8 cellular contexts compared by ENCODE assay signal in genomic region chr7:22549667-22550513, GRCh38. TPM values are rescaled to one million over a fixed set of nuclear protein-coding genes. Genes with fewer than 3 reads are reported as not detected.
DNase-seq lines count a peak whose midpoint lies in the region; ATAC-seq lines count a peak whose summit lies in the region.

No MANE protein-coding gene starts in this region.

- peaks cover 73% of the 10 kb centered on the region for H3K27me3 Mint-ChIP-seq in activated CD4-positive, alpha-beta T cell treated with anti-CD3 and anti-CD28 coated beads, Interleukin-2, amount 10 ng/mL, durations not matched to agents 24 days and 14 days
- peaks cover 61% of the 10 kb centered on the region for H3K27me3 Mint-ChIP-seq in activated CD8-positive, alpha-beta T cell treated with anti-CD3 and anti-CD28 coated beads, Interleukin-2, amount 10 ng/mL, durations not matched to agents 7 days and 5 days (ENCODE audit: low read depth)
- peaks cover 70% of the 10 kb centered on the region for H3K27me3 Mint-ChIP-seq in stimulated activated naive CD8-positive, alpha-beta T cell treated with anti-CD3 and anti-CD28 coated beads, Interleukin-15, Interleukin-2, amounts not matched to agents 100 ng/mL and 50 ng/mL, for 24 hours

- H3K9ac ChIP-seq in iPS-15b (ENCODE audit: low read depth, low read length), result peak overlapping the region; percentile 70

- no peaks in the 10 kb centered on the region for H3K9me3 Mint-ChIP-seq in activated CD4-positive, alpha-beta T cell treated with anti-CD3 and anti-CD28 coated beads, Interleukin-2, amount 10 ng/mL, durations not matched to agents 24 days and 14 days
- no peaks in the 10 kb centered on the region for H3K9me3 Mint-ChIP-seq in activated CD8-positive, alpha-beta T cell treated with anti-CD3 and anti-CD28 coated beads, Interleukin-2, amount 10 ng/mL, durations not matched to agents 7 days and 5 days (ENCODE audit: insufficient read depth)
- H3K9me3 Mint-ChIP-seq in stimulated activated naive CD8-positive, alpha-beta T cell treated with anti-CD3 and anti-CD28 coated beads, Interleukin-15, Interleukin-2, amounts not matched to agents 100 ng/mL and 50 ng/mL, for 24 hours, result no peaks in the 10 kb centered on the region

- no peak overlapping the region for H3K27ac ChIP-seq in effector memory CD4-positive, alpha-beta T cell (ENCODE audit: insufficient read depth, low read length, poor library complexity, severe bottlenecking)

- peak; percentile 85 for DNase-seq in activated CD4-positive, alpha-beta T cell treated with anti-CD3 and anti-CD28 coated beads, Interleukin-2, amount 10 ng/mL, durations not matched to agents 24 days and 14 days
- no peak for DNase-seq in activated CD4-positive, alpha-beta T cell treated with anti-CD3 and anti-CD28 coated beads, Interleukin-2, amount 50 U/mL, for 4 hours
- DNase-seq in NCI-H1105 treated with DMSO at 0.1 percent for 48 hours (lab: John Stamatoyannopoulos, UW), result peak; percentile 79
- peak; percentile 54 for DNase-seq in activated CD8-positive, alpha-beta T cell treated with anti-CD3 and anti-CD28 coated beads, Interleukin-2, amount 10 ng/mL, durations not matched to agents 7 days and 5 days
- no peak for DNase-seq in NOMO-1 treated with dmso at 0.1 percent for 144 hours (lab: John Stamatoyannopoulos, UW; ENCODE audit: unreplicated experiment)
- DNase-seq in effector memory CD4-positive, alpha-beta T cell, result no peak

- peak overlapping the region; percentile 83 for H3K4me3 ChIP-seq in iPS-15b (ENCODE audit: low read depth, low read length)
- H3K4me3 ChIP-seq in effector memory CD4-positive, alpha-beta T cell (ENCODE audit: insufficient read depth, low read depth, low read length, poor library complexity, severe bottlenecking), result no peak overlapping the region

- peak overlapping the region; percentile 72 for H3K4me3 Mint-ChIP-seq in activated CD4-positive, alpha-beta T cell treated with anti-CD3 and anti-CD28 coated beads, Interleukin-2, amount 10 ng/mL, durations not matched to agents 24 days and 14 days
- H3K4me3 Mint-ChIP-seq in activated CD8-positive, alpha-beta T cell treated with anti-CD3 and anti-CD28 coated beads, Interleukin-2, amount 10 ng/mL, durations not matched to agents 7 days and 5 days, result peak overlapping the region; percentile 45
- H3K4me3 Mint-ChIP-seq in stimulated activated naive CD8-positive, alpha-beta T cell treated with anti-CD3 and anti-CD28 coated beads, Interleukin-15, Interleukin-2, amounts not matched to agents 100 ng/mL and 50 ng/mL, for 24 hours, result peak overlapping the region; percentile 45

- no peaks in the 10 kb centered on the region for H3K36me3 ChIP-seq in iPS-15b (ENCODE audit: control insufficient read depth, insufficient read depth, low read length)
- no peaks in the 10 kb centered on the region for H3K36me3 ChIP-seq in effector memory CD4-positive, alpha-beta T cell (ENCODE audit: control insufficient read depth, insufficient read depth, low read length)

- no peak overlapping the region for H3K27ac Mint-ChIP-seq in activated CD4-positive, alpha-beta T cell treated with anti-CD3 and anti-CD28 coated beads, Interleukin-2, amount 10 ng/mL, durations not matched to agents 24 days and 14 days
- no peak overlapping the region for H3K27ac Mint-ChIP-seq in activated CD8-positive, alpha-beta T cell treated with anti-CD3 and anti-CD28 coated beads, Interleukin-2, amount 10 ng/mL, durations not matched to agents 7 days and 5 days
- H3K27ac Mint-ChIP-seq in stimulated activated naive CD8-positive, alpha-beta T cell treated with anti-CD3 and anti-CD28 coated beads, Interleukin-15, Interleukin-2, amounts not matched to agents 100 ng/mL and 50 ng/mL, for 24 hours, result no peak overlapping the region

- H3K36me3 Mint-ChIP-seq in activated CD4-positive, alpha-beta T cell treated with anti-CD3 and anti-CD28 coated beads, Interleukin-2, amount 10 ng/mL, durations not matched to agents 24 days and 14 days (ENCODE audit: low read depth), result no peaks in the 10 kb centered on the region
- H3K36me3 Mint-ChIP-seq in activated CD8-positive, alpha-beta T cell treated with anti-CD3 and anti-CD28 coated beads, Interleukin-2, amount 10 ng/mL, durations not matched to agents 7 days and 5 days (ENCODE audit: low read depth), result no peaks in the 10 kb centered on the region
- no peaks in the 10 kb centered on the region for H3K36me3 Mint-ChIP-seq in stimulated activated naive CD8-positive, alpha-beta T cell treated with anti-CD3 and anti-CD28 coated beads, Interleukin-15, Interleukin-2, amounts not matched to agents 100 ng/mL and 50 ng/mL, for 24 hours (ENCODE audit: low read depth)

- H3K4me1 Mint-ChIP-seq in activated CD4-positive, alpha-beta T cell treated with anti-CD3 and anti-CD28 coated beads, Interleukin-2, amount 10 ng/mL, durations not matched to agents 24 days and 14 days, result peaks cover 7% of the 10 kb centered on the region
- H3K4me1 Mint-ChIP-seq in activated CD8-positive, alpha-beta T cell treated with anti-CD3 and anti-CD28 coated beads, Interleukin-2, amount 10 ng/mL, durations not matched to agents 7 days and 5 days (ENCODE audit: low read depth), result peaks cover 16% of the 10 kb centered on the region
- H3K4me1 Mint-ChIP-seq in stimulated activated naive CD8-positive, alpha-beta T cell treated with anti-CD3 and anti-CD28 coated beads, Interleukin-15, Interleukin-2, amounts not matched to agents 100 ng/mL and 50 ng/mL, for 24 hours (ENCODE audit: low read depth), result peaks cover 25% of the 10 kb centered on the region

- no peaks in the 10 kb centered on the region for H3K9me3 ChIP-seq in iPS-15b (ENCODE audit: control insufficient read depth, insufficient read depth, low read length)
- no peaks in the 10 kb centered on the region for H3K9me3 ChIP-seq in effector memory CD4-positive, alpha-beta T cell (ENCODE audit: control insufficient read depth, low read length)

- no peaks in the 10 kb centered on the region for H3K4me1 ChIP-seq in iPS-15b (ENCODE audit: control insufficient read depth, insufficient read depth, low read length)
- peaks cover 3% of the 10 kb centered on the region for H3K4me1 ChIP-seq in effector memory CD4-positive, alpha-beta T cell (ENCODE audit: control insufficient read depth, insufficient read depth, low read length, poor library complexity, severe bottlenecking)

- peaks cover 5% of the 10 kb centered on the region for H3K27me3 ChIP-seq in iPS-15b (ENCODE audit: control insufficient read depth, insufficient read depth, low read length)
- peaks cover 4% of the 10 kb centered on the region for H3K27me3 ChIP-seq in effector memory CD4-positive, alpha-beta T cell (replicated peaks; ENCODE audit: control insufficient read depth, insufficient read depth, low read length, poor library complexity, severe bottlenecking)

- CTCF ChIA-PET in activated CD8-positive, alpha-beta T cell treated with anti-CD3 and anti-CD28 coated beads, Interleukin-2, amount 10 ng/mL, durations not matched to agents 7 days and 5 days (lab: Charles Lee), result interaction anchor here (1.9 kb wide), 1 partner anchor 233 kb away, joined by 6 read pairs; no protein-coding TSS in a partner anchor

- peak; percentile 75 for ATAC-seq in activated CD8-positive, alpha-beta T cell treated with anti-CD3 and anti-CD28 coated beads, Interleukin-2, amount 10 ng/mL, durations not matched to agents 7 days and 5 days

- POLR2A ChIA-PET in activated CD8-positive, alpha-beta T cell treated with anti-CD3 and anti-CD28 coated beads, Interleukin-2, amount 10 ng/mL, durations not matched to agents 7 days and 5 days (lab: Charles Lee), result no interaction called here

- intact Hi-C loops in activated CD4-positive, alpha-beta T cell treated with anti-CD3 and anti-CD28 coated beads, Interleukin-2, amount 10 ng/mL, durations not matched to agents 24 days and 14 days (cut with micrococcal nuclease), result no loop called here

RNA-seq across cellular contexts. Expression of gene STEAP1B, which starts 49.9 kb away (rescaled TPM):
- 0.21 TPM in 1 of 2 replicates, not detected in the other for total RNA-seq in activated CD4-positive, alpha-beta T cell treated with anti-CD3 and anti-CD28 coated beads, Interleukin-2, amount 10 ng/mL, durations not matched to agents 24 days and 14 days
- not detected for total RNA-seq in activated CD8-positive, alpha-beta T cell treated with anti-CD3 and anti-CD28 coated beads, Interleukin-2, amount 10 ng/mL, durations not matched to agents 7 days and 5 days

Comparison
In these comparisons a context has a peak if more than half of its experiments do, and no peak if none do; other contexts are left out.
1. DNase-seq: peak in activated CD4-positive, alpha-beta T cell treated with anti-CD3 and anti-CD28 coated beads, Interleukin-2, amount 10 ng/mL, durations not matched to agents 24 days and 14 days (single experiment), NCI-H1105 treated with DMSO at 0.1 percent for 48 hours (single experiment) and activated CD8-positive, alpha-beta T cell treated with anti-CD3 and anti-CD28 coated beads, Interleukin-2, amount 10 ng/mL, durations not matched to agents 7 days and 5 days (single experiment); none in activated CD4-positive, alpha-beta T cell treated with anti-CD3 and anti-CD28 coated beads, Interleukin-2, amount 50 U/mL, for 4 hours (0 of 2), NOMO-1 treated with dmso at 0.1 percent for 144 hours (single experiment) and effector memory CD4-positive, alpha-beta T cell (0 of 3).
2. Peak in every context shown above with its lines, with median percentiles within 50 percentile points of each other: H3K4me3 Mint-ChIP-seq.